In genomic region chr21:40686526-40686925, GRCh38 we compare ENCODE assay signal across 27 cellular contexts.
"Had no signal": no experiment of that assay in that cellular context is flagged by ENCODE, and none has a peak within 500 bp of the region (broad histone marks: within the 10 kb centered on the region; RNA-seq: fewer than 3 reads in every experiment).

No MANE protein-coding gene starts in this region.

- DNase-seq: dorsolateral prefrontal cortex; effector CD4-positive, alpha-beta T cell; foreskin fibroblast; gastrocnemius medialis; heart left ventricle; left cardiac atrium; left lung; mesenchymal stem cell; midbrain; naive thymus-derived CD8-positive, alpha-beta T cell; nephron progenitor cell; occipital lobe; ovary; posterior cingulate gyrus; psoas muscle; right cardiac atrium; sigmoid colon; stimulated activated CD4-positive, alpha-beta T cell treated with anti-CD3 and anti-CD28 coated beads, Interleukin-2, amount 100 ng/mL, for 24 hours; stimulated activated CD4-positive, alpha-beta T cell treated with anti-CD3 and anti-CD28 coated beads, Interleukin-4, amount 100 ng/mL, for 24 hours; stimulated activated naive CD4-positive, alpha-beta T cell treated with Interleukin-2 at 50 U/mL for 16 hours; stomach; thyroid gland; upper lobe of left lung had no signal

- H3K36me3 ChIP-seq: gastrocnemius medialis, heart left ventricle, left lung, ovary, sigmoid colon, stomach, thyroid gland, upper lobe of left lung had no signal

- ATAC-seq: esophagus mucosa; gastrocnemius medialis; left cardiac atrium; left lung; naive thymus-derived CD8-positive, alpha-beta T cell; psoas muscle; right cardiac atrium; stimulated activated effector memory CD8-positive, alpha-beta T cell treated with anti-CD3 and anti-CD28 coated beads, Interleukin-12 subunit alpha, Interleukin-12 subunit beta, amount 100 ng/mL, for 72 hours had no signal

- H3K4me1 ChIP-seq: gastrocnemius medialis, heart left ventricle, left lung, psoas muscle, sigmoid colon, stomach, thyroid gland, upper lobe of left lung had no signal

- H3K27ac Mint-ChIP-seq: naive thymus-derived CD8-positive, alpha-beta T cell; stimulated activated effector memory CD8-positive, alpha-beta T cell treated with anti-CD3 and anti-CD28 coated beads, Interleukin-12 subunit alpha, Interleukin-12 subunit beta, amount 100 ng/mL, for 72 hours had no signal

- H3K4me1 Mint-ChIP-seq: naive thymus-derived CD8-positive, alpha-beta T cell; stimulated activated effector memory CD8-positive, alpha-beta T cell treated with anti-CD3 and anti-CD28 coated beads, Interleukin-12 subunit alpha, Interleukin-12 subunit beta, amount 100 ng/mL, for 72 hours had no signal

- H3K27ac ChIP-seq: dorsolateral prefrontal cortex, epithelial cell of prostate, gastrocnemius medialis, heart left ventricle, hepatocyte, left lung, ovary, psoas muscle, sigmoid colon, stomach, thyroid gland, upper lobe of left lung had no signal

- H3K27me3 ChIP-seq: gastrocnemius medialis, heart left ventricle, hepatocyte, left lung, ovary, sigmoid colon, stomach, thyroid gland, upper lobe of left lung had no signal

- H3K4me3 Mint-ChIP-seq: naive thymus-derived CD8-positive, alpha-beta T cell; nephron progenitor cell; stimulated activated effector memory CD8-positive, alpha-beta T cell treated with anti-CD3 and anti-CD28 coated beads, Interleukin-12 subunit alpha, Interleukin-12 subunit beta, amount 100 ng/mL, for 72 hours had no signal

- H3K9me3 ChIP-seq: gastrocnemius medialis, ovary, psoas muscle, thyroid gland had no signal

- H3K36me3 Mint-ChIP-seq: stimulated activated effector memory CD8-positive, alpha-beta T cell treated with anti-CD3 and anti-CD28 coated beads, Interleukin-12 subunit alpha, Interleukin-12 subunit beta, amount 100 ng/mL, for 72 hours had no signal

- H3K4me3 ChIP-seq: dorsolateral prefrontal cortex, gastrocnemius medialis, heart left ventricle, hepatocyte, left lung, ovary, psoas muscle, sigmoid colon, stomach, thyroid gland, upper lobe of left lung had no signal
